ENCODE assay signal across 9 cellular contexts in the genomic region with DNA sequence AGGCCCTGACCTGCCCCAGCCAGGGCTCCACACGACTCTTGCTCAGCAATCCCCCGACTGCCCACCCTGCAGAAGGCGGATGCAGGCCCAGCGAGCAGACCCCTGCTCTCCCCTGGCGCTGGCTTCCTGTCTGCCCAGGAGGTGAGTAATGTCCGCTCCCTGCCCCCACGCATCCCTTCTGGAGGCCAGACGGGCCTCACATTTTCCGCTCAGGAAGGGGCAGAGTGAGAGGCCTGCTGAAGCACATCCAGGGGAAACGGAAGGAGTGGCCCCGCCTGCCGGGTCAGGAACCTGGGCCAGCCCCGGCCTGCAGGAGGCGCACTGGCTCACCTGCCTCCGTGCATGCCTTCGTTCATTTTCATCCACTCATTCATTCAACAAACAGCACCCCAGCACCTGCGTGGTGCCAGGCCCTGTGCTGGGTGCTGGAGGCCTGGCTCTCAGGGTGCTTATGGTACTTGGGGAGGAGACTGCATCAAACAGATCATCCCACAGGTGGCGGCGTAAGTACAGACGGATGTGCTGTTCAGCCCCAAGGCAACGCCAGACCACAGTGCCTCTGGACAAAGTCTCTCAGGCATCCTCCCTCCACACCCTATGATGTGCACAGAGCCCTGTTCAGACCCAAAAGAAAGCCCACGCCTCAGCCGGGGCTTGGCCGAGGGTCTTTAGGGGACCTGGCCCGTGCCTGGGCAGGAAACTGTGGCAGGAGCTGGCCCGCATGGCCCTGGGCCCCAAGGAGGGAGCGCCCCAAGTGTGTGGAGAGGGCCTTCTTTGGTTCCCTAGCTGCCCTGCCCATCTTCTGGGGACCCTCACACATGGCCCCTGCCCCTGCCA.
A peak's percentile ranks its signal among the peaks of the same experiment; 100 is the strongest.
DNase-seq lines count a peak whose midpoint lies in the region; ATAC-seq and TF ChIP-seq lines count a peak whose summit lies in the region.
"Had no signal": no experiment of that assay in that cellular context is flagged by ENCODE, and none has a peak within 500 bp of the region (broad histone marks: within the 10 kb centered on the region; RNA-seq: fewer than 3 reads in every experiment).

No MANE protein-coding gene starts in this region.

- peaks cover 11% of the 10 kb centered on the region for H3K27me3 ChIP-seq in OCI-LY3 (ENCODE audit: low read depth, low read length)
- H3K27me3 ChIP-seq in right lobe of liver = no peaks in the 10 kb centered on the region

- H4K20me1 ChIP-seq in OCI-LY3 (ENCODE audit: insufficient read depth, low read length) = no peaks in the 10 kb centered on the region

- TF ChIP-seq CTCF in OCI-LY3 (IDR thresholded peaks at IDR 0.05; ENCODE audit: low read depth, low read length) = peak; percentile 60
- peak; percentile 26 to 40 (median 37) for TF ChIP-seq CTCF in right lobe of liver (IDR thresholded peaks at IDR 0.05)

- ATAC-seq in right lobe of liver = peak; percentile 6 to 32 (median 20)
- ATAC-seq in HG03135 (IDR thresholded peaks at IDR 0.05; ENCODE audit: unreplicated experiment) = no peak
- ATAC-seq in GM19023 (IDR thresholded peaks at IDR 0.05; ENCODE audit: unreplicated experiment) = no peak

- H3K9ac ChIP-seq in OCI-LY3 (ENCODE audit: low read length) = no peak overlapping the region

- H3K4me3 ChIP-seq in OCI-LY3 (ENCODE audit: low read length) (no peak overlapping the region), right lobe of liver (no peak overlapping the region)

- no peaks in the 10 kb centered on the region for H3K79me2 ChIP-seq in OCI-LY3 (ENCODE audit: low read length)

- 53% methylated on average over 6 of the region's 27 CpGs for WGBS in right lobe of liver (ENCODE audit: insufficient coverage, low coverage, low lambda C conversion rate, missing lambda C conversion rate)

- H3K4me1 Mint-ChIP-seq in activated CD4-positive, alpha-beta T cell treated with anti-CD3 and anti-CD28 coated beads, Interleukin-2, amount 10 ng/mL, durations not matched to agents 24 days and 14 days = no peaks in the 10 kb centered on the region

- TF ChIP-seq POLR2A in right lobe of liver (IDR thresholded peaks at IDR 0.05) = no peak

- H3K36me3 ChIP-seq in OCI-LY3 (replicated peaks; ENCODE audit: low read depth, low read length) (no peaks in the 10 kb centered on the region), right lobe of liver (no peaks in the 10 kb centered on the region)

- H3K9me3 Mint-ChIP-seq in activated CD4-positive, alpha-beta T cell treated with anti-CD3 and anti-CD28 coated beads, Interleukin-2, amount 10 ng/mL, durations not matched to agents 24 days and 14 days = no peaks in the 10 kb centered on the region

- H3K9me3 ChIP-seq in OCI-LY3 (ENCODE audit: insufficient read depth, low read length) = no peaks in the 10 kb centered on the region
- H3K9me3 ChIP-seq in right lobe of liver = no peaks in the 10 kb centered on the region

- H3K27ac Mint-ChIP-seq in activated CD4-positive, alpha-beta T cell treated with anti-CD3 and anti-CD28 coated beads, Interleukin-2, amount 10 ng/mL, durations not matched to agents 24 days and 14 days = no peak overlapping the region

- H3K4me3 Mint-ChIP-seq in activated CD4-positive, alpha-beta T cell treated with anti-CD3 and anti-CD28 coated beads, Interleukin-2, amount 10 ng/mL, durations not matched to agents 24 days and 14 days = no peak overlapping the region

- H3K36me3 Mint-ChIP-seq in activated CD4-positive, alpha-beta T cell treated with anti-CD3 and anti-CD28 coated beads, Interleukin-2, amount 10 ng/mL, durations not matched to agents 24 days and 14 days (ENCODE audit: low read depth) = no peaks in the 10 kb centered on the region

- H3K27ac ChIP-seq in OCI-LY3 (ENCODE audit: low read length) (no peak overlapping the region), right lobe of liver (no peak overlapping the region)
- H3K27ac ChIP-seq: epithelial cell of prostate had no signal

- H2AFZ ChIP-seq in OCI-LY3 (ENCODE audit: low read depth, low read length) = no peak overlapping the region

- H3K4me1 ChIP-seq in OCI-LY3 (ENCODE audit: low read length) = peaks cover 6% of the 10 kb centered on the region
- H3K4me1 ChIP-seq in right lobe of liver = peaks cover 0 to 50% (median 29%) of the 10 kb centered on the region in 4 donors

- H3K27me3 Mint-ChIP-seq in activated CD4-positive, alpha-beta T cell treated with anti-CD3 and anti-CD28 coated beads, Interleukin-2, amount 10 ng/mL, durations not matched to agents 24 days and 14 days = no peaks in the 10 kb centered on the region

- DNase-seq in activated CD4-positive, alpha-beta T cell treated with anti-CD3 and anti-CD28 coated beads, Interleukin-2, amount 10 ng/mL, durations not matched to agents 24 days and 14 days = peak; percentile 67
- DNase-seq in activated CD4-positive, alpha-beta T cell treated with anti-CD3 and anti-CD28 coated beads, Interleukin-2, amount 50 U/mL, for 4 hours = no peak
- DNase-seq in central memory CD4-positive, alpha-beta T cell = peak; percentile 14
- DNase-seq in right lobe of liver = peak in 2 of 3 donors; percentile 64 to 69
- DNase-seq in activated CD8-positive, alpha-beta memory T cell treated with anti-CD3 and anti-CD28 coated beads for 24 hours = no peak

- intact Hi-C loops in activated CD4-positive, alpha-beta T cell treated with anti-CD3 and anti-CD28 coated beads, Interleukin-2, amount 10 ng/mL, durations not matched to agents 24 days and 14 days (cut with micrococcal nuclease) = no loop called here
- intact Hi-C loops in right lobe of liver (cut with DNase I) = no loop called here

- no peak overlapping the region for H3K4me2 ChIP-seq in OCI-LY3 (ENCODE audit: low read length)

Comparison
In these comparisons a context has a peak if more than half of its experiments do, and no peak if none do; other contexts are left out.
1. DNase-seq: peak in activated CD4-positive, alpha-beta T cell treated with anti-CD3 and anti-CD28 coated beads, Interleukin-2, amount 10 ng/mL, durations not matched to agents 24 days and 14 days (single experiment), central memory CD4-positive, alpha-beta T cell (single experiment) and right lobe of liver (2 of 3); none in activated CD4-positive, alpha-beta T cell treated with anti-CD3 and anti-CD28 coated beads, Interleukin-2, amount 50 U/mL, for 4 hours (0 of 2) and activated CD8-positive, alpha-beta memory T cell treated with anti-CD3 and anti-CD28 coated beads for 24 hours (single experiment).
2. ATAC-seq: peak in right lobe of liver (4 of 4); none in HG03135 (single experiment) and GM19023 (single experiment).